In genomic region chr5:103942587-103943186, GRCh38 we compare ENCODE assay signal across 13 cellular contexts.
A peak's percentile ranks its signal among the peaks of the same experiment; 100 is the strongest.
DNase-seq lines count a peak whose midpoint lies in the region; ATAC-seq and TF ChIP-seq lines count a peak whose summit lies in the region.
"Had no signal": no experiment of that assay in that cellular context is flagged by ENCODE, and none has a peak within 500 bp of the region (broad histone marks: within the 10 kb centered on the region; RNA-seq: fewer than 3 reads in every experiment).

No MANE protein-coding gene starts in this region.

- no peak overlapping the region for H3K27ac ChIP-seq in OCI-LY1 (ENCODE audit: low read depth, low read length, poor library complexity, severe bottlenecking)
- H3K27ac ChIP-seq: A549, gastrocnemius medialis, thoracic aorta had no signal

- H3K27me3 ChIP-seq in OCI-LY1 (ENCODE audit: insufficient read depth, low read length): no peaks in the 10 kb centered on the region
- H3K27me3 ChIP-seq: gastrocnemius medialis had no signal

- H3K4me1 ChIP-seq in OCI-LY1 (ENCODE audit: insufficient read depth, low read length, severe bottlenecking): no peaks in the 10 kb centered on the region
- H3K4me1 ChIP-seq: A549, gastrocnemius medialis had no signal

- no peaks in the 10 kb centered on the region for H3K79me2 ChIP-seq in OCI-LY1 (ENCODE audit: insufficient read depth, low read length)

- H3K9me3 ChIP-seq in OCI-LY1 (ENCODE audit: low read length): no peaks in the 10 kb centered on the region
- H3K9me3 ChIP-seq: A549, gastrocnemius medialis, thoracic aorta had no signal

- DNase-seq in NCI-H1092 treated with DMSO at 0.1 percent for 48 hours (lab: John Stamatoyannopoulos, UW) (peak; percentile 12), NCI-H1092 (lab: John Stamatoyannopoulos, UW) (no peak), choroid plexus epithelial cell (ENCODE audit: low read depth) (peak; percentile 34), putamen (ENCODE audit: low spot score) (peak; percentile 7), MV-4-11 (lab: John Stamatoyannopoulos, UW) (no peak), T1000 (lab: John Stamatoyannopoulos, UW) (no peak)
- DNase-seq: anterior cingulate cortex, gastrocnemius medialis, NCI-H1436 treated with DMSO at 0.1 percent for 48 hours had no signal

- no peak for ATAC-seq in GM21423 (IDR thresholded peaks at IDR 0.05; ENCODE audit: unreplicated experiment)
- ATAC-seq: A549, gastrocnemius medialis had no signal

- H2AFZ ChIP-seq in OCI-LY1 (ENCODE audit: low read length): no peak overlapping the region

- TF ChIP-seq CTCF in OCI-LY1 (IDR thresholded peaks at IDR 0.05; ENCODE audit: low read length) (peak; percentile 22), choroid plexus epithelial cell (conservative IDR thresholded peaks at IDR 0.05; ENCODE audit: low read depth, low read length) (peak; percentile 40)

- no peaks in the 10 kb centered on the region for H3K9me2 ChIP-seq in OCI-LY1 (ENCODE audit: low read depth, low read length)

- no peaks in the 10 kb centered on the region for H4K20me1 ChIP-seq in OCI-LY1 (ENCODE audit: insufficient read depth, low read length)

- H3K9ac ChIP-seq in OCI-LY1 (ENCODE audit: low read length): no peak overlapping the region

- no peak overlapping the region for H3K4me2 ChIP-seq in OCI-LY1 (ENCODE audit: low read length)
- H3K4me2 ChIP-seq: A549 had no signal

- no peaks in the 10 kb centered on the region for H3F3A ChIP-seq in OCI-LY1 (ENCODE audit: insufficient read depth, low read length)

- H3K4me3 ChIP-seq in OCI-LY1 (ENCODE audit: low read depth, low read length, poor library complexity, severe bottlenecking): no peak overlapping the region
- no peak overlapping the region for H3K4me3 ChIP-seq in choroid plexus epithelial cell (ENCODE audit: low read depth, low read length)
- H3K4me3 ChIP-seq: A549, gastrocnemius medialis, thoracic aorta had no signal

- no peaks in the 10 kb centered on the region for H3K36me3 ChIP-seq in OCI-LY1 (ENCODE audit: insufficient read depth, low read length)
- H3K36me3 ChIP-seq: gastrocnemius medialis, thoracic aorta had no signal

Comparison
In these comparisons a context has a peak if more than half of its experiments do, and no peak if none do; other contexts are left out.
1. DNase-seq: peak in NCI-H1092 treated with DMSO at 0.1 percent for 48 hours (single experiment), choroid plexus epithelial cell (single experiment) and putamen (single experiment); none in NCI-H1092 (single experiment), MV-4-11 (single experiment) and T1000 (single experiment).